ENCODE assay signal across 1 cellular context in the genomic region with DNA sequence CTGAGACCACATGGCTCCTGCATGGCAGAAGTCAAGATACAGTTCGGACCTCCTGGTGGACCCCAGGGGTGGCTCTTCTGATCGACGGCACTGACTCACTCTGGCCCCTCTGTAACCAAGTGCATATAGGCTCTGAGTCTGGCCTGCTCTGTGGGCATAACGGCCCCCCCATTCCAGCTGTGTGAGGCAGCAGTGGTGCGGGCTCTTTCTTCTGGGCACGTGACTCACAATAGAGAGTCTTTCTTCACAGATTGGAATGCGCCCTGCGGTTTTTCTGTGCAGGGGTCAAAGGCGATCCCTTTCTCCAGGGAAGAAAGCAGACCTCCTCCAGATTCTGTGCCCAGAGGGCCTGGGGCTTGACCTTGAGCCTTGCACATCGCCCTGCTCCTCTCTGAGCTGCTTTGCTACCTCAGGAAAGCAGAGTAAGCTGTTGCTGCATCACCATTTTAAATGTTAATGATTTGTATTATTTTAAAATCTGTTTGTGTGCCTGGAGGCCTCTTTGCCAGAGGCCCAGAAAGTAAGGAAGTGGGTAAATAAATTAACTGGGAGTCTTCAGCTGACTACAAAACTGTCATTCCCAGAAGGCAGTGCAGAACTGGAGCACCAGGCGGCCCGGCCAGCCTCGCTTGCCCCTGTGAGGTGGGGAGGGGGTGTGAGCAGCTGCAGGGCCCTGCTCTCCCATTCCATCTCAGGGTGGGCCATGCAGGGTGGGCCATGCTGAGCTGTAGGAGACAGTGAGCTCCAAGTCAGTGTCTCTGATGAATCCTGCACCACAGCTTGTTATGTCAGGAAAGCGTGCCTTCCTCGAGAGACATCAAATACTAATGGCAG.
TF ChIP-seq lines count a peak whose summit lies in the region.

No MANE protein-coding gene starts in this region.

TF ChIP-seq in H1, 55 proteins besides CTCF, POLR2A, EP300 and RAD21:
- TF ChIP-seq POU5F1 (IDR thresholded peaks at IDR 0.05; ENCODE audit: low read depth, low read length) (no peak), POLR2AphosphoS5 (IDR thresholded peaks at IDR 0.05; ENCODE audit: low read depth, low read length) (no peak), GTF2F1 (IDR thresholded peaks at IDR 0.05; ENCODE audit: borderline replicate concordance, low read depth, low read length) (no peak), MAFK (IDR thresholded peaks at IDR 0.05; ENCODE audit: low read depth, low read length) (no peak), PHF8 (conservative IDR thresholded peaks at IDR 0.05; ENCODE audit: low read depth, low read length) (no peak), YY1 (IDR thresholded peaks at IDR 0.05; ENCODE audit: low read depth, low read length) (no peak), SP4 (IDR thresholded peaks at IDR 0.05; ENCODE audit: low read length) (no peak), KDM1A (IDR thresholded peaks at IDR 0.05; ENCODE audit: borderline replicate concordance, low read length) (0 out of 2 replicates have a peak, but pooled peaks have one; percentile 17), JUND (IDR thresholded peaks at IDR 0.05; ENCODE audit: low read length) (no peak), HDAC2 (IDR thresholded peaks at IDR 0.05; ENCODE audit: borderline replicate concordance in 1 of 2, low read depth in 2 of 2, low read length in 2 of 2) (0 out of 4 replicates have a peak, but pooled peaks of 1 of the 2 experiments have one; percentile 29), EGR1 (IDR thresholded peaks at IDR 0.05; ENCODE audit: borderline replicate concordance, low read depth, low read length) (no peak), KDM5A (IDR thresholded peaks at IDR 0.05; ENCODE audit: low read length) (no peak), GABPA (IDR thresholded peaks at IDR 0.05; ENCODE audit: borderline replicate concordance, insufficient read depth, low read length) (no peak), TBP (IDR thresholded peaks at IDR 0.05; ENCODE audit: low read depth, low read length) (no peak), SIX5 (IDR thresholded peaks at IDR 0.05; ENCODE audit: low read depth, low read length) (no peak), TEAD4 (IDR thresholded peaks at IDR 0.05; ENCODE audit: low read depth, low read length) (peak; percentile 69), CBX5 (IDR thresholded peaks at IDR 0.05; ENCODE audit: low read depth, low read length) (no peak), SIRT6 (IDR thresholded peaks at IDR 0.05; ENCODE audit: low read length) (no peak), TCF12 (IDR thresholded peaks at IDR 0.05; ENCODE audit: low read depth, low read length) (0 out of 2 replicates have a peak, but pooled peaks have one; percentile 19), SP1 (IDR thresholded peaks at IDR 0.05; ENCODE audit: low read depth, low read length) (no peak), NRF1 (IDR thresholded peaks at IDR 0.05; ENCODE audit: low read depth, low read length) (no peak), KDM4A (IDR thresholded peaks at IDR 0.05; ENCODE audit: low read depth, low read length, severe bottlenecking) (no peak), BRCA1 (IDR thresholded peaks at IDR 0.05; ENCODE audit: low read depth, low read length) (no peak), RBBP5 (IDR thresholded peaks at IDR 0.05; ENCODE audit: borderline replicate concordance, low read depth, low read length) (no peak), CREB1 (IDR thresholded peaks at IDR 0.05) (no peak), SUZ12 (IDR thresholded peaks at IDR 0.05; ENCODE audit: low read length) (no peak), CEBPB (IDR thresholded peaks at IDR 0.05; ENCODE audit: low read depth, low read length) (peak; percentile 91), CHD1 (IDR thresholded peaks at IDR 0.05; ENCODE audit: low read depth, low read length) (no peak), JUN (IDR thresholded peaks at IDR 0.05; ENCODE audit: low read depth, low read length) (no peak)
- TF ChIP-seq, protein P1, sequence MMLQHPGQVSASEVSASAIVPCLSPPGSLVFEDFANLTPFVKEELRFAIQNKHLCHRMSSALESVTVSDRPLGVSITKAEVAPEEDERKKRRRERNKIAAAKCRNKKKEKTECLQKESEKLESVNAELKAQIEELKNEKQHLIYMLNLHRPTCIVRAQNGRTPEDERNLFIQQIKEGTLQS (IDR thresholded peaks at IDR 0.05; ENCODE audit: insufficient read depth, low read depth, low read length), result peak; percentile 56; the same call in 1 of the 2 replicates
- TF ChIP-seq, protein P2, sequence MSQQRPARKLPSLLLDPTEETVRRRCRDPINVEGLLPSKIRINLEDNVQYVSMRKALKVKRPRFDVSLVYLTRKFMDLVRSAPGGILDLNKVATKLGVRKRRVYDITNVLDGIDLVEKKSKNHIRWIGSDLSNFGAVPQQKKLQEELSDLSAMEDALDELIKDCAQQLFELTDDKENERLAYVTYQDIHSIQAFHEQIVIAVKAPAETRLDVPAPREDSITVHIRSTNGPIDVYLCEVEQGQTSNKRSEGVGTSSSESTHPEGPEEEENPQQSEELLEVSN (IDR thresholded peaks at IDR 0.05), result no peak; the same call in 1 of the 2 replicates
- TF ChIP-seq, protein P3, sequence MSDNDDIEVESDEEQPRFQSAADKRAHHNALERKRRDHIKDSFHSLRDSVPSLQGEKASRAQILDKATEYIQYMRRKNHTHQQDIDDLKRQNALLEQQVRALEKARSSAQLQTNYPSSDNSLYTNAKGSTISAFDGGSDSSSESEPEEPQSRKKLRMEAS (IDR thresholded peaks at IDR 0.05), result peak; percentile 57; the same call in 1 of the 2 replicates
- TF ChIP-seq, protein P4, sequence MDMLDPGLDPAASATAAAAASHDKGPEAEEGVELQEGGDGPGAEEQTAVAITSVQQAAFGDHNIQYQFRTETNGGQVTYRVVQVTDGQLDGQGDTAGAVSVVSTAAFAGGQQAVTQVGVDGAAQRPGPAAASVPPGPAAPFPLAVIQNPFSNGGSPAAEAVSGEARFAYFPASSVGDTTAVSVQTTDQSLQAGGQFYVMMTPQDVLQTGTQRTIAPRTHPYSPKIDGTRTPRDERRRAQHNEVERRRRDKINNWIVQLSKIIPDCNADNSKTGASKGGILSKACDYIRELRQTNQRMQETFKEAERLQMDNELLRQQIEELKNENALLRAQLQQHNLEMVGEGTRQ (IDR thresholded peaks at IDR 0.05; ENCODE audit: low read length), result peak; percentile 77
TF ChIP-seq in H1: peak in this region for 8.
